25 cellular contexts compared by ENCODE assay signal in the genomic region with DNA sequence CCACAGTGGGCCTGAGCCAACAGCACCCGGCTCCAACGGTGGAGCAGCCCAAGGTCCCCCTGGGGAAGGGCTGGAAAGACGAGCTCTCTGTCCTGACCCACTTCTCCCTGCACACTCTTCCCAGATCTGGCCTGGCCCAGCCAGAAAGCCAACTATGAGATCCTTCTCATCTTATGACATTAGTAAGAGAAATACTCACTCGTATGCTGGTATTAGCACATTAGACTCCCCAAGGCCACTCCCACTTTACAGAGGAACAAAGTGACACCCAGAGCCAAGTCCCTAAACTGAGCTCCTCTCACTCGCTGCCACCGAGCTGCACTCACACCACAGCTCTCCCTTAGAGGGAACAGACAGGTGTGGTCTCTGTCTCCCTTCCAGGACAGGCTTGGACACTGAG. TPM values are rescaled to one million over a fixed set of nuclear protein-coding genes. Genes with fewer than 3 reads are reported as not detected.
DNase-seq lines count a peak whose midpoint lies in the region; ATAC-seq and TF ChIP-seq lines count a peak whose summit lies in the region.
"Had no signal": no experiment of that assay in that cellular context is flagged by ENCODE, and none has a peak within 500 bp of the region (broad histone marks: within the 10 kb centered on the region; RNA-seq: fewer than 3 reads in every experiment).

No MANE protein-coding gene starts in this region.

- peak overlapping the region; percentile 50 for H3K27ac Mint-ChIP-seq in neural crest cell (ENCODE audit: unreplicated experiment)

- H3K4me1 ChIP-seq in left ventricle myocardium inferior, result peaks cover 33% of the 10 kb centered on the region
- peaks cover 70% of the 10 kb centered on the region for H3K4me1 ChIP-seq in vagina

- no peak for TF ChIP-seq POLR2A in vagina (IDR thresholded peaks at IDR 0.05)

- H3K9me3 ChIP-seq in left ventricle myocardium inferior (replicated peaks) (no peaks in the 10 kb centered on the region), vagina (no peaks in the 10 kb centered on the region)
- H3K9me3 ChIP-seq: upper lobe of right lung had no signal

- H3K36me3 Mint-ChIP-seq in neural crest cell (ENCODE audit: low read depth), result no peaks in the 10 kb centered on the region

- no peak for TF ChIP-seq CTCF in left ventricle myocardium inferior (IDR thresholded peaks at IDR 0.05; ENCODE audit: borderline replicate concordance)
- TF ChIP-seq CTCF in neural crest cell (conservative IDR thresholded peaks at IDR 0.05), result no peak
- no peak for TF ChIP-seq CTCF in vagina (IDR thresholded peaks at IDR 0.05)

- H3K27me3 ChIP-seq in left ventricle myocardium inferior (ENCODE audit: low read depth) (no peaks in the 10 kb centered on the region), vagina (no peaks in the 10 kb centered on the region)
- H3K27me3 ChIP-seq: upper lobe of right lung had no signal

- no peak overlapping the region for H3K4me3 Mint-ChIP-seq in neural crest cell
- H3K4me3 Mint-ChIP-seq: activated T-cell treated with anti-CD3 and anti-CD28 coated beads, Interleukin-2, amount 50 U/mL, for 4 hours had no signal

- H3K36me3 ChIP-seq in left ventricle myocardium inferior (no peaks in the 10 kb centered on the region), vagina (no peaks in the 10 kb centered on the region)
- H3K36me3 ChIP-seq: upper lobe of right lung had no signal

- H3K9me3 Mint-ChIP-seq in neural crest cell, result no peaks in the 10 kb centered on the region
- H3K9me3 Mint-ChIP-seq: activated T-cell treated with anti-CD3 and anti-CD28 coated beads, Interleukin-2, amount 50 U/mL, for 4 hours had no signal

- no peaks in the 10 kb centered on the region for H3K27me3 Mint-ChIP-seq in neural crest cell (ENCODE audit: low read depth)

- H3K4me3 ChIP-seq in left ventricle myocardium inferior (no peak overlapping the region), vagina (no peak overlapping the region)
- H3K4me3 ChIP-seq: GM12878, upper lobe of right lung had no signal

- H3K4me1 Mint-ChIP-seq in neural crest cell, result peaks cover 29% of the 10 kb centered on the region

- ATAC-seq in Right ventricle myocardium superior (ENCODE audit: poor library complexity) (peak; percentile 36), left ventricle myocardium superior (peak; percentile 46), GM19397 (IDR thresholded peaks at IDR 0.05; ENCODE audit: unreplicated experiment) (no peak), GM21381 (IDR thresholded peaks at IDR 0.05; ENCODE audit: unreplicated experiment) (no peak)
- ATAC-seq: activated T-cell treated with anti-CD3 and anti-CD28 coated beads, Interleukin-2, amount 50 U/mL, for 4 hours; GM12878; upper lobe of right lung had no signal

- intact Hi-C loops in Right ventricle myocardium superior (cut with DNase I) (no loop called here), left ventricle myocardium inferior (cut with micrococcal nuclease) (no loop called here), left ventricle myocardium superior (cut with micrococcal nuclease) (no loop called here), vagina (cut with DNase I) (no loop called here)

- H3K27ac ChIP-seq in left ventricle myocardium inferior (replicated peaks) (no peak overlapping the region), vagina (peak overlapping the region; percentile 46)
- H3K27ac ChIP-seq: upper lobe of right lung had no signal

- DNase-seq in Right ventricle myocardium superior, result no peak
- DNase-seq in left ventricle myocardium inferior, result no peak
- no peak for DNase-seq in left ventricle myocardium superior
- DNase-seq in neural crest cell (ENCODE audit: low read depth, low spot score), result no peak
- DNase-seq in vagina (ENCODE audit: extremely low spot score in 2 of 2), result no peak
- DNase-seq in kidney glomerular epithelial cell (lab: John Stamatoyannopoulos, UW), result no peak
- DNase-seq: activated CD4-positive, CD25-positive, alpha-beta regulatory T cell treated with anti-CD3 and anti-CD28 coated beads, Interleukin-2, amount 50 U/mL, for 72 hours; activated naive CD4-positive, alpha-beta T cell; activated T-cell treated with anti-CD3 and anti-CD28 coated beads, Interleukin-2, amount 50 U/mL, for 4 hours; AML-193; amygdala; central memory CD4-positive, alpha-beta T cell; DND-41; Karpas-422; left cardiac atrium; midbrain; NCI-H1048; NCI-H187 treated with DMSO at 0.1 percent for 48 hours; NCI-H345; NCI-H82; SHP77 treated with DMSO at 0.1 percent for 48 hours; upper lobe of right lung had no signal

RNA-seq across cellular contexts. Expression of a gene that starts 24.8 kb away (rescaled TPM):
- total RNA-seq in Right ventricle myocardium superior, result 8.8 TPM
- total RNA-seq in left ventricle myocardium inferior, result 8.9 TPM
- total RNA-seq in left ventricle myocardium superior, result 9.5 TPM
- total RNA-seq in neural crest cell, result 82.2 and 87.3 TPM in 2 replicates
- total RNA-seq in vagina, result 57.5 TPM

Comparison
In these comparisons a context has a peak if more than half of its experiments do, and no peak if none do; other contexts are left out.
1. ATAC-seq: peak in Right ventricle myocardium superior (single experiment) and left ventricle myocardium superior (single experiment); none in GM19397 (single experiment) and GM21381 (single experiment).